In the genomic region with DNA sequence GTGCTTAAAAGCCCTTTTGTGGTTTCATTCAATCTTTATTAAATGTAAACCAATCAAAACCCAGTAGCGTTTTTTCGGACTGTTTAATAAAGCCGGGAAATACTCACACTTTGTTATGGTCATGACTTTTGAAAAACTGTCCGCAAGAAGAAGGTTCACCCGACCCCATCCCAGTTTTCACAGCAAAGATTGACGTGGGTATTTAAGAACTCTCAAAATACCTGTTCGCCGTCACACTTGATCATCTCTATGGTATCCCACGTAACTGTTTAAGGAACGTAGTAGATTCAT, we compare ENCODE assay signal across 10 cellular contexts. TPM values are rescaled to one million over a fixed set of nuclear protein-coding genes. Genes with fewer than 3 reads are reported as not detected.
DNase-seq lines count a peak whose midpoint lies in the region; ATAC-seq and TF ChIP-seq lines count a peak whose summit lies in the region.
"Had no signal": no experiment of that assay in that cellular context is flagged by ENCODE, and none has a peak within 500 bp of the region (broad histone marks: within the 10 kb centered on the region; RNA-seq: fewer than 3 reads in every experiment).

No MANE protein-coding gene starts in this region.

- H3K27ac ChIP-seq in KMS-11 (no peak overlapping the region), neural cell (ENCODE audit: low read length) (no peak overlapping the region)

- no peaks in the 10 kb centered on the region for H3K9me2 ChIP-seq in neural cell (ENCODE audit: insufficient read depth, low read length)

- H3K4me1 ChIP-seq in KMS-11 (ENCODE audit: low read depth, poor library complexity, severe bottlenecking) = no peaks in the 10 kb centered on the region

- TF ChIP-seq EP300 in neural cell (conservative IDR thresholded peaks at IDR 0.05; ENCODE audit: poor library complexity, severe bottlenecking) = no peak

- intact Hi-C loops in activated CD4-positive, alpha-beta T cell treated with anti-CD3 and anti-CD28 coated beads, Interleukin-2, amount 10 ng/mL, durations not matched to agents 24 days and 14 days (cut with micrococcal nuclease) = no loop called here

- H3K36me3 Mint-ChIP-seq in activated CD4-positive, alpha-beta T cell treated with anti-CD3 and anti-CD28 coated beads, Interleukin-2, amount 10 ng/mL, durations not matched to agents 24 days and 14 days (ENCODE audit: low read depth) = no peaks in the 10 kb centered on the region
- H3K36me3 Mint-ChIP-seq in central memory CD8-positive, alpha-beta T cell (ENCODE audit: insufficient read depth) = no peaks in the 10 kb centered on the region

- H3K4me3 ChIP-seq in KMS-11 (IDR thresholded peaks at IDR 0.05; ENCODE audit: insufficient read depth, low read depth, low read length) (no peak overlapping the region), neural cell (ENCODE audit: low read length) (peak overlapping the region; percentile 61)

- peaks cover 46% of the 10 kb centered on the region for H3K27me3 Mint-ChIP-seq in activated CD4-positive, alpha-beta T cell treated with anti-CD3 and anti-CD28 coated beads, Interleukin-2, amount 10 ng/mL, durations not matched to agents 24 days and 14 days
- H3K27me3 Mint-ChIP-seq in central memory CD8-positive, alpha-beta T cell = peaks cover 11% of the 10 kb centered on the region

- H3K79me2 ChIP-seq in KMS-11 (ENCODE audit: insufficient read depth, low read depth) (no peaks in the 10 kb centered on the region), neural cell (replicated peaks; ENCODE audit: insufficient read depth, low read length) (no peaks in the 10 kb centered on the region)

- no peaks in the 10 kb centered on the region for H3K36me3 ChIP-seq in KMS-11 (ENCODE audit: insufficient read depth)
- H3K36me3 ChIP-seq in neural cell (ENCODE audit: insufficient read depth, low read length) = no peaks in the 10 kb centered on the region

- no peaks in the 10 kb centered on the region for H3K9me3 Mint-ChIP-seq in activated CD4-positive, alpha-beta T cell treated with anti-CD3 and anti-CD28 coated beads, Interleukin-2, amount 10 ng/mL, durations not matched to agents 24 days and 14 days
- no peaks in the 10 kb centered on the region for H3K9me3 Mint-ChIP-seq in central memory CD8-positive, alpha-beta T cell

- H3K4me1 Mint-ChIP-seq in activated CD4-positive, alpha-beta T cell treated with anti-CD3 and anti-CD28 coated beads, Interleukin-2, amount 10 ng/mL, durations not matched to agents 24 days and 14 days = peaks cover 2% of the 10 kb centered on the region
- H3K4me1 Mint-ChIP-seq in central memory CD8-positive, alpha-beta T cell = peaks cover 14% of the 10 kb centered on the region

- H4K20me1 ChIP-seq in KMS-11 (ENCODE audit: insufficient read depth) (no peaks in the 10 kb centered on the region), neural cell (ENCODE audit: insufficient read depth) (no peaks in the 10 kb centered on the region)

- no peak for TF ChIP-seq CTCF in KMS-11 (conservative IDR thresholded peaks at IDR 0.05; ENCODE audit: low read depth, low read length)
- TF ChIP-seq CTCF in neural cell (IDR thresholded peaks at IDR 0.05; ENCODE audit: poor library complexity, severe bottlenecking) = no peak

- DNase-seq in activated CD4-positive, alpha-beta T cell treated with anti-CD3 and anti-CD28 coated beads, Interleukin-2, amount 10 ng/mL, durations not matched to agents 24 days and 14 days = no peak
- no peak for DNase-seq in activated CD4-positive, alpha-beta T cell treated with anti-CD3 and anti-CD28 coated beads for 4 hours
- no peak for DNase-seq in central memory CD8-positive, alpha-beta T cell (ENCODE audit: low spot score in 2 of 2)
- DNase-seq in GM19240 (ENCODE audit: insufficient read length, low spot score) (no peak), NCI-H526 treated with DMSO at 0.1 percent for 48 hours (lab: John Stamatoyannopoulos, UW) (no peak)

- no peak for TF ChIP-seq RAD21 in neural cell (conservative IDR thresholded peaks at IDR 0.05)

- H3K4me2 ChIP-seq in KMS-11 = peak overlapping the region; percentile 67; the same call in 1 of the 2 replicates
- H3K4me2 ChIP-seq in neural cell (ENCODE audit: low read length) = no peak overlapping the region

- H3K9me3 ChIP-seq in neural cell (ENCODE audit: low read length) = no peaks in the 10 kb centered on the region

- H3K9ac ChIP-seq in KMS-11 (no peak overlapping the region), neural cell (ENCODE audit: low read length) (no peak overlapping the region)

- no peak for ATAC-seq in central memory CD8-positive, alpha-beta T cell (replicated peaks; ENCODE audit: extremely low read depth, poor library complexity, severe bottlenecking)
- no peak for ATAC-seq in GM19452 (IDR thresholded peaks at IDR 0.05; ENCODE audit: unreplicated experiment)

- peak overlapping the region; percentile 71 for H3K4me3 Mint-ChIP-seq in activated CD4-positive, alpha-beta T cell treated with anti-CD3 and anti-CD28 coated beads, Interleukin-2, amount 10 ng/mL, durations not matched to agents 24 days and 14 days
- H3K4me3 Mint-ChIP-seq in central memory CD8-positive, alpha-beta T cell = peak overlapping the region; percentile 71

- H2AFZ ChIP-seq in KMS-11 (ENCODE audit: low read depth) (peak overlapping the region; percentile 75; the same call in 1 of the 2 replicates), neural cell (ENCODE audit: low read depth, low read length) (no peak overlapping the region)

- H3F3A ChIP-seq in neural cell (ENCODE audit: insufficient read depth, low read length, poor library complexity, severe bottlenecking) = no peaks in the 10 kb centered on the region

- H3K27me3 ChIP-seq in KMS-11 (ENCODE audit: insufficient read depth, low read depth) = no peaks in the 10 kb centered on the region
- H3K27me3 ChIP-seq in neural cell (ENCODE audit: insufficient read depth, low read depth, low read length) = no peaks in the 10 kb centered on the region

- H3K27ac Mint-ChIP-seq in activated CD4-positive, alpha-beta T cell treated with anti-CD3 and anti-CD28 coated beads, Interleukin-2, amount 10 ng/mL, durations not matched to agents 24 days and 14 days = no peak overlapping the region
- H3K27ac Mint-ChIP-seq in central memory CD8-positive, alpha-beta T cell (ENCODE audit: low read depth) = no peak overlapping the region

TF ChIP-seq in neural cell, 6 proteins besides CTCF, POLR2A, EP300 and RAD21:
- TF ChIP-seq EZH2 (IDR thresholded peaks at IDR 0.05; ENCODE audit: borderline replicate concordance, insufficient read depth, low read length, poor library complexity, severe bottlenecking) (no peak), MXI1 (conservative IDR thresholded peaks at IDR 0.05; ENCODE audit: poor library complexity, severe bottlenecking) (no peak), TAF1 (IDR thresholded peaks at IDR 0.05; ENCODE audit: low read depth) (no peak), POLR2AphosphoS5 (IDR thresholded peaks at IDR 0.05) (no peak)
TF ChIP-seq in neural cell: peak in this region for 0.

RNA-seq across cellular contexts. Expression of gene SMIM10L2B, which starts 0.9 kb away (rescaled TPM):
- 0.07 and 0.12 TPM in 2 replicates for total RNA-seq in activated CD4-positive, alpha-beta T cell treated with anti-CD3 and anti-CD28 coated beads, Interleukin-2, amount 10 ng/mL, durations not matched to agents 24 days and 14 days
- 1.0 and 2.0 TPM in 2 replicates for polyA plus RNA-seq in neural cell
- 3.6 and 4.1 TPM in 2 replicates for polyA minus RNA-seq in neural cell
- total RNA-seq: HT-29 had no signal

RNA-seq across cellular contexts. Expression of gene ETDB, which starts 20.9 kb away (rescaled TPM):
- not detected in 2 replicates for total RNA-seq in activated CD4-positive, alpha-beta T cell treated with anti-CD3 and anti-CD28 coated beads, Interleukin-2, amount 10 ng/mL, durations not matched to agents 24 days and 14 days
- not detected in 2 replicates for polyA plus RNA-seq in neural cell
- not detected in 2 replicates for polyA minus RNA-seq in neural cell
- total RNA-seq: HT-29, ureter had no signal

RNA-seq across cellular contexts. Expression of gene RTL8A, which starts 47.5 kb away (rescaled TPM):
- total RNA-seq in activated CD4-positive, alpha-beta T cell treated with anti-CD3 and anti-CD28 coated beads, Interleukin-2, amount 10 ng/mL, durations not matched to agents 24 days and 14 days = 13.5 and 14.8 TPM in 2 replicates
- polyA plus RNA-seq in neural cell = 3.5 and 4.1 TPM in 2 replicates
- 4.1 and 4.7 TPM in 2 replicates for polyA minus RNA-seq in neural cell
